ENCODE assay signal across 1 cellular context in the genomic region with DNA sequence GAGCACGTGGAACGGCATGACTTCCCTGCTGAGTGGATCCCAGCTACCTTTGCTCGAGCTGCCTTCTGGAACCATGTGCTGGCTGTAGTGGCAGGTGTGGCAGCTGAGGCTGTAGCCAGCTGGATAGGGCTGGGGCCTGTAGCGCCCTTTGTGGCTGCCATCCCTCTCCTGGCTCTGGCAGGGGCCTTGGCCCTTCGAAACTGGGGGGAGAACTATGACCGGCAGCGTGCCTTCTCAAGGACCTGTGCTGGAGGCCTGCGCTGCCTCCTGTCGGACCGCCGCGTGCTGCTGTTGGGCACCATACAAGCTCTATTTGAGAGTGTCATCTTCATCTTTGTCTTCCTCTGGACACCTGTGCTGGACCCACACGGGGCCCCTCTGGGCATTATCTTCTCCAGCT.
TF ChIP-seq lines count a peak whose summit lies in the region.

No MANE protein-coding gene starts in this region.

TF ChIP-seq in HepG2, 621 proteins besides CTCF, POLR2A, EP300 and RAD21:
- TF ChIP-seq, protein P1, sequence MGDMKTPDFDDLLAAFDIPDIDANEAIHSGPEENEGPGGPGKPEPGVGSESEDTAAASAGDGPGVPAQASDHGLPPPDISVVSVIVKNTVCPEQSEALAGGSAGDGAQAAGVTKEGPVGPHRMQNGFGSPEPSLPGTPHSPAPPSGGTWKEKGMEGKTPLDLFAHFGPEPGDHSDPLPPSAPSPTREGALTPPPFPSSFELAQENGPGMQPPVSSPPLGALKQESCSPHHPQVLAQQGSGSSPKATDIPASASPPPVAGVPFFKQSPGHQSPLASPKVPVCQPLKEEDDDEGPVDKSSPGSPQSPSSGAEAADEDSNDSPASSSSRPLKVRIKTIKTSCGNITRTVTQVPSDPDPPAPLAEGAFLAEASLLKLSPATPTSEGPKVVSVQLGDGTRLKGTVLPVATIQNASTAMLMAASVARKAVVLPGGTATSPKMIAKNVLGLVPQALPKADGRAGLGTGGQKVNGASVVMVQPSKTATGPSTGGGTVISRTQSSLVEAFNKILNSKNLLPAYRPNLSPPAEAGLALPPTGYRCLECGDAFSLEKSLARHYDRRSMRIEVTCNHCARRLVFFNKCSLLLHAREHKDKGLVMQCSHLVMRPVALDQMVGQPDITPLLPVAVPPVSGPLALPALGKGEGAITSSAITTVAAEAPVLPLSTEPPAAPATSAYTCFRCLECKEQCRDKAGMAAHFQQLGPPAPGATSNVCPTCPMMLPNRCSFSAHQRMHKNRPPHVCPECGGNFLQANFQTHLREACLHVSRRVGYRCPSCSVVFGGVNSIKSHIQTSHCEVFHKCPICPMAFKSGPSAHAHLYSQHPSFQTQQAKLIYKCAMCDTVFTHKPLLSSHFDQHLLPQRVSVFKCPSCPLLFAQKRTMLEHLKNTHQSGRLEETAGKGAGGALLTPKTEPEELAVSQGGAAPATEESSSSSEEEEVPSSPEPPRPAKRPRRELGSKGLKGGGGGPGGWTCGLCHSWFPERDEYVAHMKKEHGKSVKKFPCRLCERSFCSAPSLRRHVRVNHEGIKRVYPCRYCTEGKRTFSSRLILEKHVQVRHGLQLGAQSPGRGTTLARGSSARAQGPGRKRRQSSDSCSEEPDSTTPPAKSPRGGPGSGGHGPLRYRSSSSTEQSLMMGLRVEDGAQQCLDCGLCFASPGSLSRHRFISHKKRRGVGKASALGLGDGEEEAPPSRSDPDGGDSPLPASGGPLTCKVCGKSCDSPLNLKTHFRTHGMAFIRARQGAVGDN (CRISPR knock-in tag; IDR thresholded peaks at IDR 0.05): 0 out of 2 replicates have a peak, but pooled peaks have one; percentile 15
- TF ChIP-seq, protein P2, sequence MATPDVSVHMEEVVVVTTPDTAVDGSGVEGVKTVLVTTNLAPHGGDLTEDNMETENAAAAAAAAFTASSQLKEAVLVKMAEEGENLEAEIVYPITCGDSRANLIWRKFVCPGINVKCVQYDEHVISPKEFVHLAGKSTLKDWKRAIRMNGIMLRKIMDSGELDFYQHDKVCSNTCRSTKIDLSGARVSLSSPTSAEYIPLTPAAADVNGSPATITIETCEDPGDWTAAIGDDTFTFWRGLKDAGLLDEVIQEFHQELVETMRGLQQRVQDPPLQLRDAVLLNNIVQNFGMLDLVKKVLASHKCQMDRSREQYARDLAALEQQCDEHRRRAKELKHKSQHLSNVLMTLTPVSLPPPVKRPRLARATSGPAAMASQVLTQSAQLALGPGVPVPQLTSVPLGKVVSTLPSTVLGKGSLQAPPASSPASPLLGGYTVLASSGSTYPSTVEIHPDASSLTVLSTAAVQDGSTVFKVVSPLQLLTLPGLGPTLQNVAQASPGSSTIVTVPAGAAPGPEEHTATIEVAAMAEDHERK (CRISPR knock-in tag; IDR thresholded peaks at IDR 0.05; ENCODE audit: low read depth): no peak
